Comparison of ENCODE assay signal across 23 cellular contexts in the genomic region with DNA sequence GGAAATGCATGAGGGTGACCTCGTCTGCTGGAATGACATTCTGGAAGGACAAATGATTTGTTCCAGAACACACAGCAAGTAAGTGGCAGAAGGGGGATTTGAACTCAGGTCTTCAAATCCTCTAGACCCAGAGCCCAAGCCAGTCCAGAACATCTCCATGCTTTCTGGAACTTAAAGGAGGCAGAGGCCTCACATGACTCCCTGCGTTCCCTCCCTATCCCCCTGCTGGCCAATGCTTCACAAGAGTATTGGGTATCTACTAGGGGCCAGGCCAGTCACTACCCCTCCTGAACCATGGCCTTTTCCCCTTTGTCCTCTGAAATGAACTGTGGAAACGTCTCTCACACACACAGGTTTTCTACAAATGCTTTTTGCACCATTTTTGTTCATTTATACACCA. TPM values are rescaled to one million over a fixed set of nuclear protein-coding genes. Genes with fewer than 3 reads are reported as not detected.
DNase-seq lines count a peak whose midpoint lies in the region; ATAC-seq and TF ChIP-seq lines count a peak whose summit lies in the region.
"Had no signal": no experiment of that assay in that cellular context is flagged by ENCODE, and none has a peak within 500 bp of the region (broad histone marks: within the 10 kb centered on the region; RNA-seq: fewer than 3 reads in every experiment).

No MANE protein-coding gene starts in this region.

- TF ChIP-seq CTCF in foreskin keratinocyte (conservative IDR thresholded peaks at IDR 0.05) (peak; percentile 6), sigmoid colon (IDR thresholded peaks at IDR 0.05) (no peak)

- H3K9me3 ChIP-seq in sigmoid colon, result no peaks in the 10 kb centered on the region
- H3K9me3 ChIP-seq: BLaER1, body of pancreas, suprapubic skin had no signal

- no peak overlapping the region for H3K4me3 ChIP-seq in sigmoid colon
- H3K4me3 ChIP-seq: BLaER1, body of pancreas, coronary artery, suprapubic skin had no signal

- in situ Hi-C loops in SK-MEL-5 (cut with HindIII; ENCODE audit: low pct_unique_long_range_greater_than_20kb, low sequenced_read_pairs), result no loop called here

- TF ChIP-seq POLR2A in sigmoid colon (IDR thresholded peaks at IDR 0.05), result no peak

- H3K4me1 ChIP-seq in foreskin keratinocyte (peaks cover 6% of the 10 kb centered on the region), sigmoid colon (no peaks in the 10 kb centered on the region)
- H3K4me1 ChIP-seq: BLaER1, body of pancreas, parathyroid adenoma, suprapubic skin had no signal

- no peak for ATAC-seq in foreskin keratinocyte
- ATAC-seq: activated naive CD8-positive, alpha-beta T cell treated with anti-CD3 and anti-CD28 coated beads, Interleukin-2, amount 50 U/mL, for 24 hours; body of pancreas; natural killer cell treated with Interleukin-12 subunit alpha and Interleukin-12 subunit beta and Interleukin-15 and Interleukin-18, amount 100 ng/mL, for 72 hours had no signal

- H3K27ac ChIP-seq in foreskin keratinocyte (no peak overlapping the region), sigmoid colon (no peak overlapping the region)
- H3K27ac ChIP-seq: BLaER1, body of pancreas, coronary artery, parathyroid adenoma, suprapubic skin had no signal

- H3K27me3 ChIP-seq in foreskin keratinocyte (peaks cover 21% of the 10 kb centered on the region), sigmoid colon (peaks cover 0 to 9% (median 0%) of the 10 kb centered on the region in 3 donors)
- H3K27me3 ChIP-seq: body of pancreas, suprapubic skin had no signal

- H3K36me3 ChIP-seq in sigmoid colon, result no peaks in the 10 kb centered on the region
- H3K36me3 ChIP-seq: BLaER1, suprapubic skin had no signal

- peak; percentile 29 for DNase-seq in activated CD8-positive, alpha-beta memory T cell treated with anti-CD3 and anti-CD28 coated beads, Interleukin-2, amount 50 U/mL, for 48 hours
- DNase-seq in activated CD8-positive, alpha-beta memory T cell treated with anti-CD3 and anti-CD28 coated beads for 24 hours, result no peak
- DNase-seq in SK-MEL-5 (ENCODE audit: low read depth, low spot score) (peak; percentile 27), foreskin keratinocyte (no peak), sigmoid colon (peak; percentile 21), NCI-H2227 treated with DMSO at 0.1 percent for 48 hours (lab: John Stamatoyannopoulos, UW) (no peak), SW480 (ENCODE audit: low spot score) (no peak), RKO (ENCODE audit: low spot score) (no peak)
- DNase-seq: activated CD4-positive, alpha-beta T cell treated with anti-CD3 and anti-CD28 coated beads, Interleukin-2, amount 10 ng/mL, durations not matched to agents 24 days and 14 days; activated naive CD8-positive, alpha-beta T cell treated with anti-CD3 and anti-CD28 coated beads, Interleukin-2, amount 50 U/mL, for 24 hours; body of pancreas; COR-L47; NCI-H1048; NCI-H187; Right ventricle myocardium superior; T-helper 1 cell had no signal

- no peak for TF ChIP-seq EP300 in sigmoid colon (IDR thresholded peaks at IDR 0.05)

- intact Hi-C loops in sigmoid colon (cut with DNase I), result no loop called here

- WGBS in sigmoid colon, 2 donors, result 60 to 62% methylated on average over 3 of the region's 3 CpGs

RNA-seq across cellular contexts. Expression of a gene that starts 7.6 kb away (rescaled TPM):
- 1.4 TPM in 1 of 2 replicates, not detected in the other for total RNA-seq in SK-MEL-5 (2014; rRNA removed; shearing (Covaris generic))
- 0.65 and 1.2 TPM in 2 replicates for polyA plus RNA-seq in SK-MEL-5 (2015; cell fraction: cytosol; rRNA removed)
- polyA plus RNA-seq in SK-MEL-5 (2015; cell fraction: nucleus; rRNA removed), result 0.09 TPM in 1 of 2 replicates, not detected in the other
- total RNA-seq in foreskin keratinocyte (0.10 and 0.14 TPM in 2 replicates), sigmoid colon (under 1 TPM in 1 of 4 donors, not detected in 3; 0.41 TPM)
- polyA plus RNA-seq in foreskin keratinocyte (0.04 and 0.37 TPM in 2 replicates), sigmoid colon (under 1 TPM in 1 of 3 donors, not detected in 2; 0.35 TPM)
- total RNA-seq: activated CD4-positive, alpha-beta T cell treated with anti-CD3 and anti-CD28 coated beads, Interleukin-2, amount 10 ng/mL, durations not matched to agents 24 days and 14 days; activated T-helper 2 cell treated with anti-CD3 and anti-CD28 coated beads, Interferon-gamma antibody, Interleukin-2, Interleukin-4, amounts not matched to agents 10 μg/mL and 5 μg/mL and 100 μg/mL, durations not matched to agents 14 hours and 24 hours and 36 hours; body of pancreas; fibroblast of lung; natural killer cell treated with Interleukin-12 subunit alpha and Interleukin-12 subunit beta and Interleukin-15 and Interleukin-18, amount 100 ng/mL, for 72 hours had no signal

RNA-seq across cellular contexts. Expression of a gene that starts 53.0 kb away (rescaled TPM):
- not detected in 2 replicates for total RNA-seq in SK-MEL-5 (2014; rRNA removed; shearing (Covaris generic))
- polyA plus RNA-seq in SK-MEL-5 (2015; cell fraction: cytosol; rRNA removed), result not detected in 2 replicates
- polyA plus RNA-seq in SK-MEL-5 (2015; cell fraction: nucleus; rRNA removed), result not detected in 2 replicates
- total RNA-seq in foreskin keratinocyte (0.04 TPM in 1 of 2 replicates, not detected in the other), sigmoid colon (10 to 100 TPM; 12.6 to 26.0 (median 14.3) TPM)
- polyA plus RNA-seq in foreskin keratinocyte (0.02 TPM in 1 of 2 replicates, not detected in the other), sigmoid colon (10 to 100 TPM in 1 of 3 donors, under 1 TPM in 2; 0.60 to 11.5 (median 0.69) TPM)
- total RNA-seq: activated CD4-positive, alpha-beta T cell treated with anti-CD3 and anti-CD28 coated beads, Interleukin-2, amount 10 ng/mL, durations not matched to agents 24 days and 14 days; activated T-helper 2 cell treated with anti-CD3 and anti-CD28 coated beads, Interferon-gamma antibody, Interleukin-2, Interleukin-4, amounts not matched to agents 10 μg/mL and 5 μg/mL and 100 μg/mL, durations not matched to agents 14 hours and 24 hours and 36 hours; fibroblast of lung; natural killer cell treated with Interleukin-12 subunit alpha and Interleukin-12 subunit beta and Interleukin-15 and Interleukin-18, amount 100 ng/mL, for 72 hours had no signal

Comparison
In these comparisons a context has a peak if more than half of its experiments do, and no peak if none do; other contexts are left out.
1. DNase-seq: peak in activated CD8-positive, alpha-beta memory T cell treated with anti-CD3 and anti-CD28 coated beads, Interleukin-2, amount 50 U/mL, for 48 hours (single experiment), SK-MEL-5 (single experiment) and sigmoid colon (single experiment); none in activated CD8-positive, alpha-beta memory T cell treated with anti-CD3 and anti-CD28 coated beads for 24 hours (single experiment), foreskin keratinocyte (0 of 2), NCI-H2227 treated with DMSO at 0.1 percent for 48 hours (single experiment), SW480 (single experiment) and RKO (single experiment).
2. RNA of a gene that starts 53.0 kb away (total RNA-seq): 12.6 to 26.0 TPM in sigmoid colon; 0.04 TPM in foreskin keratinocyte and not detected in SK-MEL-5; every median in the first group is over 10 times any median in the second.